Comparison of ENCODE assay signal across 19 cellular contexts in the genomic region with DNA sequence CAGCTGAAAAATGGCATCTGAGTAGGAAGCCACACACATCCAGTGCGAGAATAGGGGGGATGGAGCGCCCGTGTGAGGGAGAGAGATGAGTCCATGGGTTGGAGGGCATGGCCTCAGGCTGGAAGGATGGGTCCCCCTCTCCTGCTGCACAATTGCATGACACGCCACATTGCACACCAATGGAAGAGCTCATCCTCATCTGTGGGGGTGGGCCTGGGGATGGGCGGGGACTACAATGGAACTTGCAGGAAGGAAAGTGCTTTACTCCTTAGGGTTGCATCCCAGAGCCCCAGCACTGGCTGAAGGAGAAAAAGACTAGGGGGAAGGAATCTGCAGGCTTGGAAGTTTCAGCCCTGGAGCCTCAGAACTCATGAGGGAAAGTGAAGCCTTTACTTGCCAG. TPM values are rescaled to one million over a fixed set of nuclear protein-coding genes. Genes with fewer than 3 reads are reported as not detected.
DNase-seq lines count a peak whose midpoint lies in the region; ATAC-seq, FAIRE-seq and TF ChIP-seq lines count a peak whose summit lies in the region.
"Had no signal": no experiment of that assay in that cellular context is flagged by ENCODE, and none has a peak within 500 bp of the region (broad histone marks: within the 10 kb centered on the region; RNA-seq: fewer than 3 reads in every experiment).

No MANE protein-coding gene starts in this region.

- no peaks in the 10 kb centered on the region for H3K36me3 ChIP-seq in H7 (replicated peaks; ENCODE audit: control insufficient read depth, insufficient read depth, low read length)
- H3K36me3 ChIP-seq in H1 (ENCODE audit: control insufficient read depth in 2 of 4, insufficient read depth in 4 of 4, low read length in 3 of 4), result no peaks in the 10 kb centered on the region
- H3K36me3 ChIP-seq in neuronal stem cell (replicated peaks in 1 of 2; ENCODE audit: control insufficient read depth in 2 of 2, insufficient read depth in 2 of 2, low read length in 2 of 2), result no peaks in the 10 kb centered on the region
- H3K36me3 ChIP-seq: BLaER1 had no signal

- FAIRE-seq in H1 (lab: Jason Lieb, UNC), result no peak
- FAIRE-seq: H54 had no signal

- H3K4me3 Mint-ChIP-seq in mesothelial cell of epicardium, result no peak overlapping the region
- no peak overlapping the region for H3K4me3 Mint-ChIP-seq in activated CD8-positive, alpha-beta memory T cell treated with anti-CD3 and anti-CD28 coated beads, Interleukin-2, amount 10 ng/mL, durations not matched to agents 7 days and 5 days
- H3K4me3 Mint-ChIP-seq: CD14-positive monocyte; CD4-positive, alpha-beta memory T cell had no signal

- H4K91ac ChIP-seq in H1 (replicated peaks; ENCODE audit: insufficient read length, low read length) (no peak overlapping the region), neuronal stem cell (ENCODE audit: low read depth, low read length, poor library complexity) (no peak overlapping the region)

- H4K8ac ChIP-seq in H1 (ENCODE audit: extremely low read depth, insufficient read depth, low read length) (no peak overlapping the region), neuronal stem cell (ENCODE audit: low read depth, low read length) (no peak overlapping the region)

- no peaks in the 10 kb centered on the region for H4K20me1 ChIP-seq in H1 (replicated peaks in 1 of 2; ENCODE audit: control insufficient read depth in 1 of 2, insufficient read depth in 2 of 2, low read length in 2 of 2)
- H4K20me1 ChIP-seq: BLaER1 had no signal

- H3K4me2 ChIP-seq in H1 (ENCODE audit: insufficient read depth in 1 of 2, low read depth in 2 of 2, low read length in 2 of 2), result no peak overlapping the region
- H3K4me2 ChIP-seq in neuronal stem cell (ENCODE audit: insufficient read depth, low read length, poor library complexity, severe bottlenecking), result no peak overlapping the region
- H3K4me2 ChIP-seq: BLaER1 had no signal

- H2BK15ac ChIP-seq in H1 (ENCODE audit: low read length) (no peak overlapping the region), neuronal stem cell (ENCODE audit: low read length) (no peak overlapping the region)

- H3K4me1 Mint-ChIP-seq in mesothelial cell of epicardium, result peaks cover 13% of the 10 kb centered on the region
- no peaks in the 10 kb centered on the region for H3K4me1 Mint-ChIP-seq in activated CD8-positive, alpha-beta memory T cell treated with anti-CD3 and anti-CD28 coated beads, Interleukin-2, amount 10 ng/mL, durations not matched to agents 7 days and 5 days

- H3K27ac ChIP-seq in H1 (ENCODE audit: low read depth, low read length), result no peak overlapping the region
- peak overlapping the region; percentile 72 for H3K27ac ChIP-seq in neuronal stem cell (replicated peaks; ENCODE audit: low read length)
- H3K27ac ChIP-seq: BLaER1, HL-60 had no signal

- WGBS in H1 (ENCODE audit: extremely low coverage in 1 of 2, insufficient coverage in 1 of 2, insufficient read length in 1 of 2, insufficient replicate concordance in 2 of 2, low coverage in 1 of 2, low lambda C conversion rate in 2 of 2, missing lambda C conversion rate in 1 of 2), 2 experiments, result 89% methylated on average over 5 of the region's 5 CpGs; no CpG with 5 or more reads in 1 of the 2 experiments
- WGBS in neuronal stem cell (ENCODE audit: extremely low coverage in 2 of 2, insufficient read length in 2 of 2, insufficient replicate concordance in 1 of 2), 2 donors, result no CpG with 5 or more reads among the region's 5 CpGs

- H2BK20ac ChIP-seq in H1 (ENCODE audit: low read length), result no peak overlapping the region

- H2AK5ac ChIP-seq in H1 (ENCODE audit: low read depth, low read length), result no peak overlapping the region
- no peak overlapping the region for H2AK5ac ChIP-seq in neuronal stem cell (ENCODE audit: low read depth, low read length)

- TF ChIP-seq EP300 in H1 (IDR thresholded peaks at IDR 0.05; ENCODE audit: borderline replicate concordance in 1 of 2, low read depth in 2 of 2, low read length in 2 of 2), result no peak

- TF ChIP-seq CTCF in H1 (IDR thresholded peaks at IDR 0.05; ENCODE audit: control extremely low read depth in 1 of 3, insufficient read depth in 1 of 3, low read depth in 1 of 3, low read length in 3 of 3), result no peak
- TF ChIP-seq CTCF in mesothelial cell of epicardium (IDR thresholded peaks at IDR 0.05; ENCODE audit: unreplicated experiment), result no peak

- H3K36me3 Mint-ChIP-seq in mesothelial cell of epicardium, result no peaks in the 10 kb centered on the region
- H3K36me3 Mint-ChIP-seq in activated CD8-positive, alpha-beta memory T cell treated with anti-CD3 and anti-CD28 coated beads, Interleukin-2, amount 10 ng/mL, durations not matched to agents 7 days and 5 days, result no peaks in the 10 kb centered on the region
- H3K36me3 Mint-ChIP-seq: CD14-positive monocyte; CD4-positive, alpha-beta memory T cell had no signal

- no peak overlapping the region for H3K56ac ChIP-seq in H1 (replicated peaks; ENCODE audit: insufficient read length, low read depth, low read length)

- no peaks in the 10 kb centered on the region for H3K79me1 ChIP-seq in H1 (ENCODE audit: low read depth, low read length)
- no peaks in the 10 kb centered on the region for H3K79me1 ChIP-seq in neuronal stem cell (ENCODE audit: low read depth, low read length)

- H3K4me1 ChIP-seq in H1 (replicated peaks in 1 of 4; ENCODE audit: control insufficient read depth in 3 of 4, insufficient read depth in 4 of 4, low read length in 3 of 4) (no peaks in the 10 kb centered on the region), neuronal stem cell (ENCODE audit: control insufficient read depth in 2 of 2, insufficient read depth in 1 of 2, low read depth in 1 of 2, low read length in 2 of 2) (peaks cover 0 to 22% of the 10 kb centered on the region in 2 donors)

- H3K27me3 Mint-ChIP-seq in mesothelial cell of epicardium (ENCODE audit: low read depth), result no peaks in the 10 kb centered on the region
- H3K27me3 Mint-ChIP-seq in activated CD8-positive, alpha-beta memory T cell treated with anti-CD3 and anti-CD28 coated beads, Interleukin-2, amount 10 ng/mL, durations not matched to agents 7 days and 5 days, result no peaks in the 10 kb centered on the region
- H3K27me3 Mint-ChIP-seq: CD4-positive, alpha-beta memory T cell had no signal

- H4K5ac ChIP-seq in H1 (ENCODE audit: insufficient read length, low read depth, low read length), result no peak overlapping the region

- TF ChIP-seq POLR2A in H1 (IDR thresholded peaks at IDR 0.05; ENCODE audit: control extremely low read depth in 1 of 2, low read depth in 2 of 2, low read length in 2 of 2), result no peak

- no peaks in the 10 kb centered on the region for H3K79me2 ChIP-seq in H1 (ENCODE audit: control insufficient read depth in 1 of 2, insufficient read depth in 2 of 2, low read length in 2 of 2)

- H2BK5ac ChIP-seq in H1 (ENCODE audit: low read depth, low read length) (no peak overlapping the region), neuronal stem cell (ENCODE audit: low read length) (no peak overlapping the region)

- H3K9me3 ChIP-seq in H1 (ENCODE audit: insufficient read depth in 2 of 2, low read depth in 1 of 2, low read length in 1 of 2) (no peaks in the 10 kb centered on the region), neuronal stem cell (replicated peaks in 1 of 2; ENCODE audit: control insufficient read depth in 2 of 2, insufficient read depth in 1 of 2, low read depth in 1 of 2, low read length in 2 of 2) (no peaks in the 10 kb centered on the region)

- H3K27me3 ChIP-seq in H7 (ENCODE audit: control insufficient read depth, insufficient read depth, low read length) (no peaks in the 10 kb centered on the region), H1 (replicated peaks in 1 of 4; ENCODE audit: control insufficient read depth in 3 of 4, extremely low read depth in 1 of 4, insufficient read depth in 3 of 4, low read length in 3 of 4) (no peaks in the 10 kb centered on the region), neuronal stem cell (ENCODE audit: control insufficient read depth in 3 of 3, insufficient read depth in 3 of 3, low read depth in 1 of 3, low read length in 3 of 3) (peaks cover 0 to 3% (median 0%) of the 10 kb centered on the region in 3 experiments)
- H3K27me3 ChIP-seq: BLaER1 had no signal

- no peak for ATAC-seq in activated CD8-positive, alpha-beta memory T cell treated with anti-CD3 and anti-CD28 coated beads, Interleukin-2, amount 10 ng/mL, durations not matched to agents 7 days and 5 days

- DNase-seq in H7, result peak; percentile 24
- DNase-seq in H1 (ENCODE audit: low read depth in 1 of 2, low spot score in 2 of 2), result no peak
- DNase-seq in islet precursor cell, result peak; percentile 37
- peak; percentile 42 for DNase-seq in neuronal stem cell (ENCODE audit: low spot score)
- DNase-seq in mesothelial cell of epicardium (ENCODE audit: low spot score in 2 of 2, unreplicated experiment in 2 of 2), result no peak
- DNase-seq in activated CD4-positive, alpha-beta T cell treated with anti-CD3 and anti-CD28 coated beads, Interleukin-2, amount 50 U/mL, for 1 hour, result no peak
- DNase-seq in activated CD8-positive, alpha-beta memory T cell treated with anti-CD3 and anti-CD28 coated beads, Interleukin-2, amount 10 ng/mL, durations not matched to agents 7 days and 5 days, result no peak
- DNase-seq in NOMO-1 treated with DMSO at 0.1 percent for 48 hours (lab: John Stamatoyannopoulos, UW; ENCODE audit: unreplicated experiment), result no peak
- DNase-seq: 8988T; CD4-positive, alpha-beta memory T cell; DMS153; DMS79; GF-D8 had no signal

- no peak overlapping the region for H3K18ac ChIP-seq in H1 (ENCODE audit: extremely low read depth, low read length)
- no peak overlapping the region for H3K18ac ChIP-seq in neuronal stem cell (ENCODE audit: low read length)

- H2AFZ ChIP-seq in H1 (ENCODE audit: low read length) (peak overlapping the region; percentile 81; the same call in 1 of the 2 replicates), neuronal stem cell (ENCODE audit: low read length) (peak overlapping the region; percentile 74)

- POLR2A ChIA-PET in H1 (lab: Charles Lee; ENCODE audit: partially characterized antibody), result no interaction called here

- H3K4ac ChIP-seq in H1 (replicated peaks; ENCODE audit: insufficient read length, low read depth, low read length) (no peak overlapping the region), neuronal stem cell (ENCODE audit: low read length) (no peak overlapping the region)

- H2BK120ac ChIP-seq in H1 (replicated peaks; ENCODE audit: low read depth, low read length), result no peak overlapping the region
- H2BK120ac ChIP-seq in neuronal stem cell (ENCODE audit: low read depth, low read length), result no peak overlapping the region

- H3K14ac ChIP-seq in H1 (ENCODE audit: insufficient read length) (no peak overlapping the region), neuronal stem cell (ENCODE audit: low read length) (no peak overlapping the region)

- H3K23ac ChIP-seq in H1 (ENCODE audit: insufficient read length) (no peak overlapping the region), neuronal stem cell (ENCODE audit: low read depth, low read length, poor library complexity) (no peak overlapping the region)

- H3K9me3 Mint-ChIP-seq in mesothelial cell of epicardium, result peaks cover 4% of the 10 kb centered on the region
- no peaks in the 10 kb centered on the region for H3K9me3 Mint-ChIP-seq in activated CD8-positive, alpha-beta memory T cell treated with anti-CD3 and anti-CD28 coated beads, Interleukin-2, amount 10 ng/mL, durations not matched to agents 7 days and 5 days (ENCODE audit: low read depth)
- H3K9me3 Mint-ChIP-seq: CD4-positive, alpha-beta memory T cell had no signal

- H3K23me2 ChIP-seq in H1 (ENCODE audit: low read depth, low read length), result no peaks in the 10 kb centered on the region

- no peak for TF ChIP-seq RAD21 in H1 (IDR thresholded peaks at IDR 0.05 in 1 of 2, conservative IDR thresholded peaks at IDR 0.05 in 1 of 2; ENCODE audit: low read depth in 2 of 2, low read length in 2 of 2)

- no peak overlapping the region for H3K4me3 ChIP-seq in H7 (ENCODE audit: insufficient read depth, low read depth, low read length)
- no peak overlapping the region for H3K4me3 ChIP-seq in H1 (ENCODE audit: extremely low read depth in 1 of 4, insufficient read depth in 2 of 4, low read depth in 3 of 4, low read length in 4 of 4)
- H3K4me3 ChIP-seq in neuronal stem cell (ENCODE audit: low read length in 2 of 2), result no peak overlapping the region
- H3K4me3 ChIP-seq: BLaER1 had no signal

- H3K27ac Mint-ChIP-seq in mesothelial cell of epicardium, result no peak overlapping the region
- H3K27ac Mint-ChIP-seq in activated CD8-positive, alpha-beta memory T cell treated with anti-CD3 and anti-CD28 coated beads, Interleukin-2, amount 10 ng/mL, durations not matched to agents 7 days and 5 days, result no peak overlapping the region

- CTCF ChIA-PET in H1 (lab: Charles Lee; ENCODE audit: partially characterized antibody), result no interaction called here
- CTCF ChIA-PET in activated CD8-positive, alpha-beta memory T cell treated with anti-CD3 and anti-CD28 coated beads, Interleukin-2, amount 10 ng/mL, durations not matched to agents 7 days and 5 days (lab: Charles Lee), result interaction anchor here (1.2 kb wide), 1 partner anchor 16 kb away, joined by 5 read pairs; no protein-coding TSS in a partner anchor

- H2BK12ac ChIP-seq in H1 (ENCODE audit: low read depth, low read length), result no peak overlapping the region
- H2BK12ac ChIP-seq in neuronal stem cell (ENCODE audit: low read length), result no peak overlapping the region

- H3K9ac ChIP-seq in H1 (replicated peaks in 1 of 4; ENCODE audit: extremely low read depth in 1 of 4, low read depth in 3 of 4, low read length in 3 of 4) (no peak overlapping the region), neuronal stem cell (ENCODE audit: low read depth, low read length, poor library complexity) (no peak overlapping the region)
- H3K9ac ChIP-seq: BLaER1 had no signal

RNA-seq across cellular contexts. Expression of gene CXCR4, which starts 46.4 kb away (rescaled TPM):
- total RNA-seq in H7 (2014; rRNA removed; shearing (Covaris generic)), result 9.6 and 62.1 TPM in 2 replicates
- 1.3 and 1.8 TPM in 2 replicates for total RNA-seq in H1 (2021; fragmentation: NEBNext Ultra II Directional; extraction: Animal tissue kit (Norgen Biotek cat#: 25700))
- polyA plus RNA-seq in H1 (2011; rRNA removed), result 1.9 and 2.8 TPM in 2 replicates
- polyA plus RNA-seq in H1 (2011; cell fraction: cytosol; rRNA removed), result 1.6 TPM
- 1.9 TPM for polyA plus RNA-seq in H1 (2011; cell fraction: nucleus; rRNA removed)
- 1.3 to 1.4 TPM (median 1.4 TPM) in 4 replicates for polyA plus RNA-seq in H1 (2012, experiment 1 of 2)
- 0.60 TPM for polyA plus RNA-seq in H1 (2012, experiment 2 of 2)
- 1.9 TPM for polyA plus RNA-seq in H1 (2013, experiment 1 of 2)
- 2.6 TPM for polyA plus RNA-seq in H1 (2013, experiment 2 of 2)
- 5.3 and 6.9 TPM in 2 replicates for polyA minus RNA-seq in H1 (2011; rRNA and poly(A)+ RNA removed)
- 2.2 TPM for polyA minus RNA-seq in H1 (2011; cell fraction: cytosol; rRNA and poly(A)+ RNA removed)
- polyA minus RNA-seq in H1 (2011; cell fraction: nucleus; rRNA and poly(A)+ RNA removed), result 5.8 TPM
- polyA plus RNA-seq in neuronal stem cell (2013, experiment 1 of 2), result 20.1 TPM
- polyA plus RNA-seq in neuronal stem cell (2013, experiment 2 of 2), result 20.4 TPM
- 1.5 to 2.1 TPM (median 1.8 TPM) in 3 replicates for total RNA-seq in mesothelial cell of epicardium
- 100 to 1,000 TPM; 133 to 160 TPM for total RNA-seq in activated CD8-positive, alpha-beta memory T cell treated with anti-CD3 and anti-CD28 coated beads, Interleukin-2, amount 10 ng/mL, durations not matched to agents 7 days and 5 days
- total RNA-seq: HT1080 had no signal
- polyA plus RNA-seq: AG04450 had no signal

Comparison
In these comparisons a context has a peak if more than half of its experiments do, and no peak if none do; other contexts are left out.
1. DNase-seq: peak in H7 (single experiment), islet precursor cell (single experiment) and neuronal stem cell (single experiment); none in H1 (0 of 2), mesothelial cell of epicardium (0 of 2), activated CD4-positive, alpha-beta T cell treated with anti-CD3 and anti-CD28 coated beads, Interleukin-2, amount 50 U/mL, for 1 hour (single experiment), activated CD8-positive, alpha-beta memory T cell treated with anti-CD3 and anti-CD28 coated beads, Interleukin-2, amount 10 ng/mL, durations not matched to agents 7 days and 5 days (single experiment) and NOMO-1 treated with DMSO at 0.1 percent for 48 hours (single experiment).